ENCODE assay signal across 30 cellular contexts in genomic region chr15:29589975-29590374, GRCh38.
"Had no signal": no experiment of that assay in that cellular context is flagged by ENCODE, and none has a peak within 500 bp of the region (broad histone marks: within the 10 kb centered on the region; RNA-seq: fewer than 3 reads in every experiment).

No MANE protein-coding gene starts in this region.

- H3K27me3 Mint-ChIP-seq: activated CD4-positive, alpha-beta memory T cell treated with anti-CD3 and anti-CD28 coated beads, Interleukin-2, amount 10 ng/mL, durations not matched to agents 7 days and 5 days; effector memory CD8-positive, alpha-beta T cell had no signal

- H3K9me3 Mint-ChIP-seq: activated CD4-positive, alpha-beta T cell treated with anti-CD3 and anti-CD28 coated beads, Interleukin-2, amount 10 ng/mL, durations not matched to agents 7 days and 5 days; activated T-cell treated with anti-CD3 and anti-CD28 coated beads, Interleukin-2, amount 50 U/mL, for 4 hours; activated T-helper 17 cell treated with anti-CD3 and anti-CD28 coated beads, Interleukin-2, amount 50 U/mL, for 72 hours had no signal

- H3K27me3 ChIP-seq: brain microvascular endothelial cell had no signal

- H3K4me3 Mint-ChIP-seq: activated CD4-positive, alpha-beta memory T cell treated with anti-CD3 and anti-CD28 coated beads, Interleukin-2, amount 10 ng/mL, durations not matched to agents 7 days and 5 days; activated CD4-positive, alpha-beta T cell treated with anti-CD3 and anti-CD28 coated beads for 36 hours; activated CD4-positive, alpha-beta T cell treated with anti-CD3 and anti-CD28 coated beads, Interleukin-2, amount 10 ng/mL, durations not matched to agents 7 days and 5 days; activated naive CD8-positive, alpha-beta T cell; activated T-cell treated with anti-CD3 and anti-CD28 coated beads, Interleukin-2, amount 50 U/mL, for 4 hours; activated T-helper 17 cell treated with anti-CD3 and anti-CD28 coated beads, Interleukin-2, amount 50 U/mL, for 72 hours; effector memory CD8-positive, alpha-beta T cell had no signal

- H3K36me3 Mint-ChIP-seq: activated naive CD8-positive, alpha-beta T cell had no signal

- FAIRE-seq: astrocyte, colon, endometrium, endothelial cell of umbilical vein, frontal cortex, TTC549 had no signal

- H3K27ac ChIP-seq: brain microvascular endothelial cell, epithelial cell of prostate, heart left ventricle, WERI-Rb-1 had no signal

- H3K36me3 ChIP-seq: brain microvascular endothelial cell, heart left ventricle, WERI-Rb-1 had no signal

- DNase-seq: activated CD4-positive, alpha-beta memory T cell treated with anti-CD3 and anti-CD28 coated beads, Interleukin-2, amount 10 ng/mL, durations not matched to agents 7 days and 5 days; activated CD4-positive, alpha-beta T cell treated with anti-CD3 and anti-CD28 coated beads for 36 hours; activated CD4-positive, alpha-beta T cell treated with anti-CD3 and anti-CD28 coated beads, Interleukin-2, amount 10 ng/mL, durations not matched to agents 7 days and 5 days; activated CD4-positive, alpha-beta T cell treated with anti-CD3 and anti-CD28 coated beads, Interleukin-2, amount 50 U/mL, for 4 hours; activated CD4-positive, CD25-positive, alpha-beta regulatory T cell; activated CD4-positive, CD25-positive, alpha-beta regulatory T cell treated with anti-CD3 and anti-CD28 coated beads, Interleukin-2, amount 50 U/mL, for 72 hours; activated effector memory CD4-positive, alpha-beta T cell treated with Interleukin-2 at 50 U/mL for 16 hours; activated gamma-delta T cell treated with Interleukin-2 at 50 U/mL for 16 hours; activated naive CD4-positive, alpha-beta T cell treated with anti-CD3 and anti-CD28 coated beads, Interleukin-2, amount 50 U/mL, for 16 hours; activated naive CD4-positive, alpha-beta T cell treated with Interleukin-2 at 50 U/mL for 16 hours; activated T-cell treated with anti-CD3 and anti-CD28 coated beads, Interleukin-2, amount 50 U/mL, for 4 hours; amniotic stem cell; brain microvascular endothelial cell; cortex of kidney; dermis blood vessel endothelial cell; effector CD4-positive, alpha-beta T cell; effector memory CD8-positive, alpha-beta T cell; foreskin fibroblast; heart left ventricle; T-helper 2 cell; WERI-Rb-1 had no signal

- H3K27ac Mint-ChIP-seq: activated CD4-positive, alpha-beta memory T cell treated with anti-CD3 and anti-CD28 coated beads, Interleukin-2, amount 10 ng/mL, durations not matched to agents 7 days and 5 days; activated CD4-positive, alpha-beta T cell treated with anti-CD3 and anti-CD28 coated beads for 36 hours; activated CD4-positive, alpha-beta T cell treated with anti-CD3 and anti-CD28 coated beads, Interleukin-2, amount 10 ng/mL, durations not matched to agents 7 days and 5 days; activated naive CD8-positive, alpha-beta T cell; activated T-helper 17 cell treated with anti-CD3 and anti-CD28 coated beads, Interleukin-2, amount 50 U/mL, for 72 hours; effector memory CD8-positive, alpha-beta T cell had no signal

- H3K4me1 ChIP-seq: heart left ventricle had no signal

- H3K9me3 ChIP-seq: heart left ventricle had no signal

- H3K4me1 Mint-ChIP-seq: activated CD4-positive, alpha-beta memory T cell treated with anti-CD3 and anti-CD28 coated beads, Interleukin-2, amount 10 ng/mL, durations not matched to agents 7 days and 5 days; activated CD4-positive, alpha-beta T cell treated with anti-CD3 and anti-CD28 coated beads for 36 hours; activated CD4-positive, alpha-beta T cell treated with anti-CD3 and anti-CD28 coated beads, Interleukin-2, amount 10 ng/mL, durations not matched to agents 7 days and 5 days; activated T-helper 17 cell treated with anti-CD3 and anti-CD28 coated beads, Interleukin-2, amount 50 U/mL, for 72 hours had no signal

- ATAC-seq: activated CD4-positive, alpha-beta T cell treated with anti-CD3 and anti-CD28 coated beads for 36 hours; activated T-cell treated with anti-CD3 and anti-CD28 coated beads, Interleukin-2, amount 50 U/mL, for 4 hours; activated T-helper 17 cell treated with anti-CD3 and anti-CD28 coated beads, Interleukin-2, amount 50 U/mL, for 72 hours; effector memory CD8-positive, alpha-beta T cell; heart left ventricle had no signal

- H3K4me3 ChIP-seq: heart left ventricle had no signal
